In genomic region chr20:11716239-11716944, GRCh38 we compare ENCODE assay signal across 8 cellular contexts.
DNase-seq lines count a peak whose midpoint lies in the region; ATAC-seq and TF ChIP-seq lines count a peak whose summit lies in the region.

No MANE protein-coding gene starts in this region.

- H2AFZ ChIP-seq in Loucy (ENCODE audit: low read length) = 0 out of 2 replicates have a peak overlapping the region, but pooled peaks have one; percentile 69

- H4K20me1 ChIP-seq in Loucy (ENCODE audit: insufficient read depth, low read length, poor library complexity, severe bottlenecking) = no peaks in the 10 kb centered on the region

- H3K4me3 ChIP-seq in Loucy (ENCODE audit: low read length, poor library complexity, severe bottlenecking) (no peak overlapping the region), WI38 (ENCODE audit: low read depth, low read length) (no peak overlapping the region), left lung (no peak overlapping the region)

- H3K4me1 ChIP-seq in Loucy (ENCODE audit: insufficient read depth, low read length, poor library complexity, severe bottlenecking) = peaks cover 6% of the 10 kb centered on the region
- H3K4me1 ChIP-seq in left lung = no peaks in the 10 kb centered on the region

- H3K9me2 ChIP-seq in Loucy (replicated peaks; ENCODE audit: low read depth, low read length) = no peaks in the 10 kb centered on the region

- no peak overlapping the region for H3K4me2 ChIP-seq in Loucy (ENCODE audit: low read depth, low read length, poor library complexity, severe bottlenecking)

- ATAC-seq in left lung = peak; percentile 36
- no peak for ATAC-seq in HG03520 (IDR thresholded peaks at IDR 0.05; ENCODE audit: unreplicated experiment)
- ATAC-seq in HG03025 (IDR thresholded peaks at IDR 0.05; ENCODE audit: low FRiP score, unreplicated experiment) = no peak

- H3K79me2 ChIP-seq in Loucy (ENCODE audit: insufficient read depth, low read length) = no peaks in the 10 kb centered on the region

- H3K9me3 ChIP-seq in Loucy (ENCODE audit: insufficient read depth, low read depth, low read length) (no peaks in the 10 kb centered on the region), left lung (no peaks in the 10 kb centered on the region)

- H3K27ac ChIP-seq in left lung = no peak overlapping the region

- H3F3A ChIP-seq in Loucy (ENCODE audit: low read depth) = no peaks in the 10 kb centered on the region

- no peaks in the 10 kb centered on the region for H3K36me3 ChIP-seq in Loucy (ENCODE audit: insufficient read depth, low read length)
- H3K36me3 ChIP-seq in left lung = no peaks in the 10 kb centered on the region

- no peak overlapping the region for H3K9ac ChIP-seq in Loucy (ENCODE audit: low read depth, low read length, poor library complexity, severe bottlenecking)

- intact Hi-C loops in left lung (cut with DNase I) = no loop called here

- H3K27me3 ChIP-seq in Loucy (ENCODE audit: insufficient read depth, low read length, poor library complexity, severe bottlenecking) (no peaks in the 10 kb centered on the region), left lung (no peaks in the 10 kb centered on the region)

- TF ChIP-seq CTCF in Loucy (conservative IDR thresholded peaks at IDR 0.05; ENCODE audit: low read length) (peak; percentile 60), WI38 (IDR thresholded peaks at IDR 0.05; ENCODE audit: low read depth, low read length) (peak; percentile 72), left lung (IDR thresholded peaks at IDR 0.05) (no peak)

- DNase-seq in DMS114 treated with DMSO at 0.1 percent for 48 hours (lab: John Stamatoyannopoulos, UW; ENCODE audit: unreplicated experiment) = peak; percentile 3
- DNase-seq in left lung = no peak
- no peak for DNase-seq in SKM-1 (lab: John Stamatoyannopoulos, UW; ENCODE audit: unreplicated experiment)
- DNase-seq in effector CD4-positive, alpha-beta T cell = no peak

Comparison
In these comparisons a context has a peak if more than half of its experiments do, and no peak if none do; other contexts are left out.
1. CTCF ChIP-seq: peak in Loucy (single experiment) and WI38 (single experiment); none in left lung (0 of 2).